In the genomic region with DNA sequence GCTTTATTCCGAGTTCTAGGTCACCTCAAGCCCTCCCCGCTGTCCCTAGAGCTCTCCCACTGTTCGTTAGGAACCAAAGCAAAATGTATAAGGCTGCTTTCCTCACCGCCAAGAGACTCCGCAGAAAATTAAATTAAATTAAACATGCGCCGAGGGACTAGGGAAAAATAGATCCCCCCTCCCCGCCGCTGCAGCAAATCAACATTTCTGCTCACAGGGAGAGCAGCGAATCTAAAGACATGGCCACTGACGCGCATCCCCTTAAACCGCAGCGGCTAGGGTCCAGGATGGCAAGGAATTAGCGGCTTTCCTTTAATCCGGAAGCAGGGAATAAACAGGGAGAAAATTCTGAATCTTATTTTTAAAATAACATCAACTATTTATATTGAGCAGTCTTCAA, we compare ENCODE assay signal across 1 cellular context.
A peak's percentile ranks its signal among the peaks of the same experiment; 100 is the strongest.
TF ChIP-seq lines count a peak whose summit lies in the region.

No MANE protein-coding gene starts in this region.

TF ChIP-seq in H1, 55 proteins besides CTCF, POLR2A, EP300 and RAD21:
- TF ChIP-seq YY1 (IDR thresholded peaks at IDR 0.05; ENCODE audit: low read depth, low read length), result 0 out of 2 replicates have a peak, but pooled peaks have one; percentile 28
- no peak for TF ChIP-seq HDAC6 (IDR thresholded peaks at IDR 0.05; ENCODE audit: low read depth, low read length)
- TF ChIP-seq NANOG (IDR thresholded peaks at IDR 0.05; ENCODE audit: insufficient read depth, low read depth, low read length, poor library complexity, severe bottlenecking), result no peak
- peak; percentile 2 for TF ChIP-seq KDM4A (IDR thresholded peaks at IDR 0.05; ENCODE audit: low read depth, low read length, severe bottlenecking)
